In the genomic region with DNA sequence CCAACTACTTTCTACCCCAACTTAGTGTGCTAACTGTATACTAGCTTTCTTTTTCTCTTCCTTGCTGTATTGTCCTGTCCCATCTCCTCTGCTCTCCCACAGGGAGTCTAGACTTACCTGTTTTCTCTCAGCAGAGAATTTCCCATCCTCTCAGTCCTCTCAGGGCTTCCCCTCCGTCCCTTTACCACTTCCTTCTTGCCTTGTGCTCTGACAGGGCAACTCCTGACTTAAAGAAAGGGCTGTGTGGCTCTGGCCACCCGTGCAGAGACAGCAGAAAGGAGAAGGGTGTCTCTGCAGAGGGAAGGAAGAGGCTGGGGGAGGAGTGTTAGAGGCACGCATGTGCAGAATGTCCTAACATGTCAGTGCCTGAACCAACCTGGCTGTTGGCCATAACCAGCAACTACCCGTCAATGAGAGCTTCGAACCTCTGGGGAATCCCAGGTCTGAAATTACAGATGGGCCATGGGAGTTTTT, we compare ENCODE assay signal across 9 cellular contexts. TPM values are rescaled to one million over a fixed set of nuclear protein-coding genes. Genes with fewer than 3 reads are reported as not detected.
DNase-seq lines count a peak whose midpoint lies in the region; ATAC-seq lines count a peak whose summit lies in the region.
"Had no signal": no experiment of that assay in that cellular context is flagged by ENCODE, and none has a peak within 500 bp of the region (broad histone marks: within the 10 kb centered on the region; RNA-seq: fewer than 3 reads in every experiment).

A gene with protein sequence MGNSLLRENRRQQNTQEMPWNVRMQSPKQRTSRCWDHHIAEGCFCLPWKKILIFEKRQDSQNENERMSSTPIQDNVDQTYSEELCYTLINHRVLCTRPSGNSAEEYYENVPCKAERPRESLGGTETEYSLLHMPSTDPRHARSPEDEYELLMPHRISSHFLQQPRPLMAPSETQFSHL (minus strand): TSS at position 274 of the 474 bp plus-strand sequence. CDS start 128 bp downstream, at position 146.

- peak within 1 kb of the TSS; percentile 86 to 96 (median 92) for H3K27ac Mint-ChIP-seq in CD8-positive, alpha-beta memory T cell
- H3K27ac Mint-ChIP-seq in activated CD8-positive, alpha-beta memory T cell treated with anti-CD3 and anti-CD28 coated beads, Interleukin-2, amount 10 ng/mL, durations not matched to agents 7 days and 5 days: peak within 1 kb of the TSS; percentile 95

- intact Hi-C loops in right cardiac atrium (cut with DNase I): no loop called here

- POLR2A ChIA-PET in CD8-positive, alpha-beta memory T cell (lab: Charles Lee): interaction anchor here (0.7 kb wide), 1 partner anchor 10 kb away, joined by 3 read pairs; no protein-coding TSS in a partner anchor

- H3K27ac ChIP-seq in CD8-positive, alpha-beta memory T cell (ENCODE audit: low read depth, low read length): no peak within 1 kb of the TSS
- no peak within 1 kb of the TSS for H3K27ac ChIP-seq in right cardiac atrium (ENCODE audit: low read length)

- CTCF ChIA-PET in CD8-positive, alpha-beta memory T cell (lab: Charles Lee): interaction anchor here (1.2 kb wide), 1 partner anchor 21 kb away, joined by 7 read pairs; no protein-coding TSS in a partner anchor
- CTCF ChIA-PET in activated CD8-positive, alpha-beta memory T cell treated with anti-CD3 and anti-CD28 coated beads, Interleukin-2, amount 10 ng/mL, durations not matched to agents 7 days and 5 days (lab: Charles Lee): interaction anchor here (1.0 to 1.4 kb wide), 2 partner anchors 21 to 119 kb away, joined by 3 to 5 read pairs; no protein-coding TSS in a partner anchor

- WGBS in right cardiac atrium: 57% methylated on average over 5 of the region's 5 CpGs

- peaks cover 0 to 2% (median 0%) of the 10 kb centered on the region in 3 donors for H3K36me3 Mint-ChIP-seq in CD8-positive, alpha-beta memory T cell
- H3K36me3 Mint-ChIP-seq in activated CD8-positive, alpha-beta memory T cell treated with anti-CD3 and anti-CD28 coated beads, Interleukin-2, amount 10 ng/mL, durations not matched to agents 7 days and 5 days: peaks cover 8% of the 10 kb centered on the region

- DNase-seq in CD8-positive, alpha-beta memory T cell: peak; percentile 13 to 82 (median 61)
- DNase-seq in KG1 (lab: John Stamatoyannopoulos, UW) (peak; percentile 35), right cardiac atrium (peak; percentile 39 to 69 (median 68)), NCI-H774 (lab: John Stamatoyannopoulos, UW) (no peak), HuH-7.5 (ENCODE audit: low spot score) (no peak)
- DNase-seq in activated CD8-positive, alpha-beta memory T cell treated with anti-CD3 and anti-CD28 coated beads, Interleukin-2, amount 10 ng/mL, durations not matched to agents 7 days and 5 days: peak; percentile 79
- DNase-seq in stimulated activated CD8-positive, alpha-beta memory T cell treated with anti-CD3 and anti-CD28 coated beads, Interleukin-2, amount 100 ng/mL, for 1 hour (ENCODE audit: low read depth in 2 of 2): peak; percentile 18 to 40

- peak within 1 kb of the TSS; percentile 78 for H3K4me3 ChIP-seq in CD8-positive, alpha-beta memory T cell (ENCODE audit: low read length)
- H3K4me3 ChIP-seq in right cardiac atrium (ENCODE audit: low read length): no peak within 1 kb of the TSS

- peaks cover 0 to 1% of the 10 kb centered on the region in 2 donors for H3K27me3 Mint-ChIP-seq in CD8-positive, alpha-beta memory T cell
- no peaks in the 10 kb centered on the region for H3K27me3 Mint-ChIP-seq in activated CD8-positive, alpha-beta memory T cell treated with anti-CD3 and anti-CD28 coated beads, Interleukin-2, amount 10 ng/mL, durations not matched to agents 7 days and 5 days

- peak; percentile 69 for ATAC-seq in GM21390 (IDR thresholded peaks at IDR 0.05; ENCODE audit: unreplicated experiment)
- ATAC-seq in activated CD8-positive, alpha-beta memory T cell treated with anti-CD3 and anti-CD28 coated beads, Interleukin-2, amount 10 ng/mL, durations not matched to agents 7 days and 5 days: peak; percentile 87
- ATAC-seq in right cardiac atrium: peak; percentile 72 to 80

- H3K9me3 Mint-ChIP-seq in CD8-positive, alpha-beta memory T cell: no peaks in the 10 kb centered on the region
- no peaks in the 10 kb centered on the region for H3K9me3 Mint-ChIP-seq in activated CD8-positive, alpha-beta memory T cell treated with anti-CD3 and anti-CD28 coated beads, Interleukin-2, amount 10 ng/mL, durations not matched to agents 7 days and 5 days (ENCODE audit: low read depth)

- H3K4me1 ChIP-seq in CD8-positive, alpha-beta memory T cell (ENCODE audit: insufficient read depth, low read length): peaks cover 70% of the 10 kb centered on the region
- peaks cover 2% of the 10 kb centered on the region for H3K4me1 ChIP-seq in right cardiac atrium (ENCODE audit: control insufficient read depth, insufficient read depth, low read length)

- peaks cover 61 to 91% (median 89%) of the 10 kb centered on the region in 3 donors for H3K4me1 Mint-ChIP-seq in CD8-positive, alpha-beta memory T cell
- H3K4me1 Mint-ChIP-seq in activated CD8-positive, alpha-beta memory T cell treated with anti-CD3 and anti-CD28 coated beads, Interleukin-2, amount 10 ng/mL, durations not matched to agents 7 days and 5 days: peaks cover 69% of the 10 kb centered on the region

- H3K27me3 ChIP-seq in CD8-positive, alpha-beta memory T cell (ENCODE audit: insufficient read depth, low read length, poor library complexity, severe bottlenecking): no peaks in the 10 kb centered on the region
- H3K27me3 ChIP-seq in right cardiac atrium (ENCODE audit: control insufficient read depth, insufficient read depth): no peaks in the 10 kb centered on the region

- H3K36me3 ChIP-seq in CD8-positive, alpha-beta memory T cell (ENCODE audit: insufficient read depth, low read length): no peaks in the 10 kb centered on the region

- peak within 1 kb of the TSS; percentile 89 to 98 (median 91) for H3K4me3 Mint-ChIP-seq in CD8-positive, alpha-beta memory T cell
- H3K4me3 Mint-ChIP-seq in activated CD8-positive, alpha-beta memory T cell treated with anti-CD3 and anti-CD28 coated beads, Interleukin-2, amount 10 ng/mL, durations not matched to agents 7 days and 5 days: peak within 1 kb of the TSS; percentile 97

- H3K9me3 ChIP-seq in CD8-positive, alpha-beta memory T cell (ENCODE audit: low read length): no peaks in the 10 kb centered on the region
- H3K9me3 ChIP-seq in right cardiac atrium (ENCODE audit: control insufficient read depth, low read length): no peaks in the 10 kb centered on the region

RNA-seq across cellular contexts. Expression of the gene that starts here (rescaled TPM):
- total RNA-seq in CD8-positive, alpha-beta memory T cell: 1 to 10 TPM; 4.1 to 4.8 TPM
- 17.8 TPM for polyA plus RNA-seq in CD8-positive, alpha-beta memory T cell
- 1 to 10 TPM; 8.6 to 9.5 TPM for total RNA-seq in activated CD8-positive, alpha-beta memory T cell treated with anti-CD3 and anti-CD28 coated beads, Interleukin-2, amount 10 ng/mL, durations not matched to agents 7 days and 5 days
- total RNA-seq in right cardiac atrium: under 1 TPM in 1 of 4 donors, not detected in 3; 0.29 TPM
- not detected for polyA plus RNA-seq in right cardiac atrium
- total RNA-seq: epithelial cell of proximal tubule had no signal

Comparison
In these comparisons a context has a peak if more than half of its experiments do, and no peak if none do; other contexts are left out.
1. RNA of the gene that starts here (polyA plus RNA-seq): 17.8 TPM in CD8-positive, alpha-beta memory T cell (single experiment); not detected in right cardiac atrium (single experiment); every median in the first group is over 10 times any median in the second.
2. Peak in DNase-seq and ATAC-seq in right cardiac atrium; RNA of the gene not detected or under 1 TPM.
3. DNase-seq: peak in CD8-positive, alpha-beta memory T cell (5 of 5), KG1 (single experiment), activated CD8-positive, alpha-beta memory T cell treated with anti-CD3 and anti-CD28 coated beads, Interleukin-2, amount 10 ng/mL, durations not matched to agents 7 days and 5 days (single experiment) and stimulated activated CD8-positive, alpha-beta memory T cell treated with anti-CD3 and anti-CD28 coated beads, Interleukin-2, amount 100 ng/mL, for 1 hour (2 of 2); none in NCI-H774 (single experiment) and HuH-7.5 (single experiment).
4. Peak in every context shown above with its lines, with median percentiles within 50 percentile points of each other: ATAC-seq.